26 cellular contexts compared by ENCODE assay signal in genomic region chr2:121058852-121059558, GRCh38.
"Had no signal": no experiment of that assay in that cellular context is flagged by ENCODE, and none has a peak within 500 bp of the region (broad histone marks: within the 10 kb centered on the region; RNA-seq: fewer than 3 reads in every experiment).

No MANE protein-coding gene starts in this region.

- H3K27me3 Mint-ChIP-seq: activated CD4-positive, alpha-beta T cell treated with anti-CD3 and anti-CD28 coated beads, Interleukin-2, amount 10 ng/mL, durations not matched to agents 24 days and 14 days had no signal

- H3K4me3 ChIP-seq: ascending aorta, colonic mucosa, dorsolateral prefrontal cortex, gastroesophageal sphincter, heart left ventricle, lower lobe of right lung, sigmoid colon, thoracic aorta, vagina had no signal

- H3K4me3 Mint-ChIP-seq: activated CD4-positive, alpha-beta T cell treated with anti-CD3 and anti-CD28 coated beads, Interleukin-2, amount 10 ng/mL, durations not matched to agents 24 days and 14 days; activated CD8-positive, alpha-beta T cell treated with anti-CD3 and anti-CD28 coated beads, Interleukin-2, amount 10 ng/mL, durations not matched to agents 7 days and 5 days; central memory CD8-positive, alpha-beta T cell; naive thymus-derived CD4-positive, alpha-beta T cell; neural crest cell; T-helper 2 cell treated with Interferon-gamma antibody and Interleukin-4, amounts not matched to agents 5 μg/mL and 100 μg/mL, for 36 hours; type B pancreatic cell had no signal

- H3K36me3 ChIP-seq: ascending aorta, colonic mucosa, gastroesophageal sphincter, heart left ventricle, lower lobe of right lung, sigmoid colon, thoracic aorta, vagina had no signal

- ATAC-seq: activated CD4-positive, CD25-positive, alpha-beta regulatory T cell treated with anti-CD3 and anti-CD28 coated beads, Interleukin-2, amount 50 U/mL, for 24 hours; activated CD8-positive, alpha-beta T cell treated with anti-CD3 and anti-CD28 coated beads, Interleukin-2, amount 10 ng/mL, durations not matched to agents 7 days and 5 days; activated naive CD4-positive, alpha-beta T cell treated with anti-CD3 and anti-CD28 coated beads, Interleukin-2, amount 50 U/mL, for 72 hours; gastroesophageal sphincter; heart left ventricle; lower lobe of right lung; naive thymus-derived CD4-positive, alpha-beta T cell had no signal

- H3K27ac Mint-ChIP-seq: activated CD4-positive, alpha-beta T cell treated with anti-CD3 and anti-CD28 coated beads, Interleukin-2, amount 10 ng/mL, durations not matched to agents 24 days and 14 days; activated CD8-positive, alpha-beta T cell treated with anti-CD3 and anti-CD28 coated beads, Interleukin-2, amount 10 ng/mL, durations not matched to agents 7 days and 5 days; activated naive CD4-positive, alpha-beta T cell treated with anti-CD3 and anti-CD28 coated beads, Interleukin-2, amount 50 U/mL, for 72 hours; naive thymus-derived CD4-positive, alpha-beta T cell; T-helper 2 cell treated with Interferon-gamma antibody and Interleukin-4, amounts not matched to agents 5 μg/mL and 100 μg/mL, for 36 hours; type B pancreatic cell had no signal

- H3K9me3 Mint-ChIP-seq: activated naive CD4-positive, alpha-beta T cell treated with anti-CD3 and anti-CD28 coated beads, Interleukin-2, amount 50 U/mL, for 72 hours; central memory CD8-positive, alpha-beta T cell; T-helper 2 cell treated with Interferon-gamma antibody and Interleukin-4, amounts not matched to agents 5 μg/mL and 100 μg/mL, for 36 hours had no signal

- H3K27me3 ChIP-seq: ascending aorta, colonic mucosa, sigmoid colon, vagina had no signal

- H3K4me1 ChIP-seq: ascending aorta, colonic mucosa, gastroesophageal sphincter, heart left ventricle, lower lobe of right lung, sigmoid colon, vagina had no signal

- H3K4me1 Mint-ChIP-seq: activated CD4-positive, alpha-beta T cell treated with anti-CD3 and anti-CD28 coated beads, Interleukin-2, amount 10 ng/mL, durations not matched to agents 24 days and 14 days; central memory CD8-positive, alpha-beta T cell had no signal

- H3K36me3 Mint-ChIP-seq: activated naive CD4-positive, alpha-beta T cell treated with anti-CD3 and anti-CD28 coated beads, Interleukin-2, amount 50 U/mL, for 72 hours; type B pancreatic cell had no signal

- DNase-seq: activated CD4-positive, alpha-beta T cell treated with anti-CD3 and anti-CD28 coated beads, Interleukin-2, amount 10 ng/mL, durations not matched to agents 24 days and 14 days; activated CD8-positive, alpha-beta T cell treated with anti-CD3 and anti-CD28 coated beads, Interleukin-2, amount 10 ng/mL, durations not matched to agents 7 days and 5 days; activated gamma-delta T cell treated with Interleukin-2 at 50 U/mL for 16 hours; activated T-cell treated with anti-CD3 and anti-CD28 coated beads, Interleukin-2, amount 50 U/mL, for 1 hour; colonic mucosa; dorsolateral prefrontal cortex; heart left ventricle; left cardiac atrium; lower lobe of right lung; naive thymus-derived CD4-positive, alpha-beta T cell; retina; sigmoid colon; stimulated activated CD4-positive, alpha-beta T cell treated with anti-CD3 and anti-CD28 coated beads, Interleukin-4, amount 100 ng/mL, for 1 hour; stimulated activated naive CD4-positive, alpha-beta T cell treated with Interleukin-2 at 50 U/mL for 16 hours had no signal

- H3K27ac ChIP-seq: ascending aorta, colonic mucosa, dorsolateral prefrontal cortex, gastroesophageal sphincter, heart left ventricle, lower lobe of right lung, sigmoid colon, thoracic aorta, vagina, VCaP had no signal

- H3K9me3 ChIP-seq: ascending aorta, colonic mucosa, gastroesophageal sphincter, heart left ventricle, lower lobe of right lung, sigmoid colon, thoracic aorta, vagina had no signal

- FAIRE-seq: islet of Langerhans had no signal
